ENCODE assay signal across 10 cellular contexts in the genomic region with DNA sequence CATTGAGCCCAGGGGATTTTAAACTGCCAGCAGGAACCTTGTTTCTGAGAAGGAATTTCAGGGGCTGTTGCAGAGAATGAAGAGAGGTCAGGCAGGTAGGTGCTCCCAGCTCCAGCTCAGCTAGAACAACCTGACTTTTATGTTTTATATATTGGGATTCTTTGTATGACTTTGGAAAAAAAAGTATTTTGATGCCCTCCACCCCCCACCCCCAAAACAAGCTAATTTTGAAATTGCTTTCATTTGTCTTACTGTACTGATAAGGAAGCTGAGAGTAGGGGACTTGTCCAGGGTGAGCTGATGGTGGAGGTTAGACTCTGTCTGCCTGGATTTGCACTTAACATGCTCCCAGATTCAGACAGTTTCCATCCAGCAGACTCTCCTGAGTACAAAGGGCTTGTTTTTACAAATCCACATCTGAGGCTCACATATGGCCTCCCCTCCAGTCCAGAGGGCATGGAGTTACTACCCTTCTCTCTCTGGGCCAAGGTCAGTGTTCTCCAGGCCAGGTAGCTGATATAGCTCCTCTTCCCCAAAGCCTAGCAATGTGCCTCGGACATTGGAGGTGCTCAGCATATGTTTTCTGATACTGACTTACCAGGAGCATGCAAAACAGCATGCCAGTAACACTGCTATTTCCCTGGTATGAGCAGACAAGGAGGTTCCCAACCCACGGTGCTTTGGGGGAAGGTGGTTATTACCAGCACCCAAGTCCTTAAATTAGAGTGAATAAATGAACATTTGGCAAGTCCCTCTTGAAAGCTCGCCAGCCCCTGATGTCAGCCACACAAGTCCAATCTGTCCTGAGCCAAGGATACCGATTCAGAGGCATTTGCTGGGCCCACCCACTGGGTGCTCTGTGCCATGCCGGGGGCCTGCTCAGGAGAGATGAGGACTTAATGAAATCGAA. TPM values are rescaled to one million over a fixed set of nuclear protein-coding genes. Genes with fewer than 3 reads are reported as not detected.
DNase-seq lines count a peak whose midpoint lies in the region; ATAC-seq, FAIRE-seq and TF ChIP-seq lines count a peak whose summit lies in the region.
"Had no signal": no experiment of that assay in that cellular context is flagged by ENCODE, and none has a peak within 500 bp of the region (broad histone marks: within the 10 kb centered on the region; RNA-seq: fewer than 3 reads in every experiment).

No MANE protein-coding gene starts in this region.

- H3K27me3 Mint-ChIP-seq in WTC11 (ENCODE audit: low read depth) = peaks cover 7% of the 10 kb centered on the region; the same call in 1 of the 2 replicates

- 61 to 69% (median 65%) methylated on average over 6 of the region's 6 CpGs for WGBS in small intestine, 3 donors

- no peak for ATAC-seq in GM18502 (IDR thresholded peaks at IDR 0.05; ENCODE audit: poor library complexity, unreplicated experiment)
- ATAC-seq in WTC11 = no peak
- no peak for ATAC-seq in HG03097 (IDR thresholded peaks at IDR 0.05; ENCODE audit: low FRiP score, unreplicated experiment)
- ATAC-seq: stimulated activated naive CD8-positive, alpha-beta T cell treated with anti-CD3 and anti-CD28 coated beads, Interleukin-15, Interleukin-2, amounts not matched to agents 100 U/mL and 50 U/mL, for 24 hours had no signal

- H3K4me3 ChIP-seq in HEK293 (ENCODE audit: low read depth, low read length) = no peak overlapping the region
- H3K4me3 ChIP-seq in SJCRH30 = no peak overlapping the region
- no peak overlapping the region for H3K4me3 ChIP-seq in fibroblast of the aortic adventitia (ENCODE audit: low read depth, low read length)
- H3K4me3 ChIP-seq in small intestine (ENCODE audit: low read depth in 1 of 2, low read length in 2 of 2) = no peak overlapping the region

- no peak for FAIRE-seq in small intestine (lab: Jason Lieb, UNC)

- no peak overlapping the region for H3K4me3 Mint-ChIP-seq in WTC11
- H3K4me3 Mint-ChIP-seq: CD14-positive monocyte had no signal

- no peak overlapping the region for H3K27ac Mint-ChIP-seq in WTC11
- H3K27ac Mint-ChIP-seq: CD14-positive monocyte had no signal

- peaks cover 16% of the 10 kb centered on the region for H3K4me1 Mint-ChIP-seq in WTC11

- DNase-seq in SJCRH30 (no peak), fibroblast of the aortic adventitia (ENCODE audit: low read depth) (peak; percentile 45), small intestine (peak; percentile 41), WTC11 (ENCODE audit: low spot score) (no peak)
- DNase-seq: NCI-H2107; stimulated activated naive CD8-positive, alpha-beta T cell treated with anti-CD3 and anti-CD28 coated beads, Interleukin-15, Interleukin-2, amounts not matched to agents 100 U/mL and 50 U/mL, for 24 hours had no signal

- no peak overlapping the region for H3K27ac ChIP-seq in HEK293 (ENCODE audit: extremely low read depth, low read depth, low read length)
- H3K27ac ChIP-seq in SJCRH30 = peak overlapping the region; percentile 69
- H3K27ac ChIP-seq in small intestine (ENCODE audit: low read depth in 1 of 2, low read length in 1 of 2) = no peak overlapping the region

- H3K36me3 Mint-ChIP-seq in WTC11 = no peaks in the 10 kb centered on the region
- H3K36me3 Mint-ChIP-seq: CD14-positive monocyte had no signal

- H3K4me1 ChIP-seq in HEK293 (ENCODE audit: control insufficient read depth, insufficient read depth, low read length) = peaks cover 5% of the 10 kb centered on the region
- H3K4me1 ChIP-seq in SJCRH30 = peaks cover 27% of the 10 kb centered on the region
- no peaks in the 10 kb centered on the region for H3K4me1 ChIP-seq in small intestine (ENCODE audit: control insufficient read depth in 2 of 2, insufficient read depth in 1 of 2, low read depth in 1 of 2, low read length in 1 of 2)

- H3K36me3 ChIP-seq in HEK293 (ENCODE audit: control insufficient read depth in 2 of 2, insufficient read depth in 1 of 2, low read length in 2 of 2) (no peaks in the 10 kb centered on the region), SJCRH30 (no peaks in the 10 kb centered on the region), small intestine (ENCODE audit: control insufficient read depth in 2 of 2, insufficient read depth in 2 of 2, low read length in 2 of 2) (no peaks in the 10 kb centered on the region)

- H3K9me3 Mint-ChIP-seq in WTC11 = no peaks in the 10 kb centered on the region
- H3K9me3 Mint-ChIP-seq: CD14-positive monocyte had no signal

- POLR2A ChIA-PET in HEK293 (lab: Yijun Ruan, JAX) (interaction anchor here (0.5 to 2.7 kb wide), 9 partner anchors 14 to 1145 kb away, joined by 3 to 6 read pairs (median 3); a partner anchor contains a TSS), WTC11 (lab: Charles Lee) (interaction anchor here (1.0 kb wide), 1 partner anchor 13 kb away, joined by 3 read pairs; no protein-coding TSS in a partner anchor)

- CTCF ChIA-PET in HEK293 (lab: Yijun Ruan, JAX) (interaction anchor here (0.6 to 2.3 kb wide), 6 partner anchors 10 to 143 kb away, joined by 3 to 19 read pairs (median 4); a partner anchor contains a TSS), WTC11 (lab: Charles Lee) (interaction anchor here (0.8 to 8.2 kb wide), 4 partner anchors 13 to 143 kb away, joined by 3 to 79 read pairs (median 6); a partner anchor contains a TSS)

- TF ChIP-seq CTCF in HEK293 (tag by site-specific recombination; IDR thresholded peaks at IDR 0.05) (no peak), fibroblast of the aortic adventitia (IDR thresholded peaks at IDR 0.05; ENCODE audit: insufficient read depth, low read length) (no peak), WTC11 (IDR thresholded peaks at IDR 0.05) (no peak)

- H3K27me3 ChIP-seq in SJCRH30 (no peaks in the 10 kb centered on the region), small intestine (ENCODE audit: control insufficient read depth in 2 of 2, insufficient read depth in 2 of 2, low read length in 2 of 2) (no peaks in the 10 kb centered on the region)

- no peaks in the 10 kb centered on the region for H3K9me3 ChIP-seq in HEK293 (ENCODE audit: control insufficient read depth, insufficient read depth, low read depth, low read length)
- no peaks in the 10 kb centered on the region for H3K9me3 ChIP-seq in SJCRH30 (replicated peaks)
- H3K9me3 ChIP-seq in small intestine (ENCODE audit: control insufficient read depth, low read depth) = no peaks in the 10 kb centered on the region

TF ChIP-seq in HEK293, 187 proteins besides CTCF, POLR2A, EP300 and RAD21 (continues in another document):
- no peak for TF ChIP-seq GLI2 (tag by site-specific recombination; IDR thresholded peaks at IDR 0.05; ENCODE audit: borderline replicate concordance, low read depth)
- TF ChIP-seq ZBTB17 (tag by site-specific recombination; IDR thresholded peaks at IDR 0.05) = peak; percentile 56
- peak; percentile 50; the same call in 1 of the 2 replicates for TF ChIP-seq ZFP69B (tag by site-specific recombination; IDR thresholded peaks at IDR 0.05)
- TF ChIP-seq, protein P1, sequence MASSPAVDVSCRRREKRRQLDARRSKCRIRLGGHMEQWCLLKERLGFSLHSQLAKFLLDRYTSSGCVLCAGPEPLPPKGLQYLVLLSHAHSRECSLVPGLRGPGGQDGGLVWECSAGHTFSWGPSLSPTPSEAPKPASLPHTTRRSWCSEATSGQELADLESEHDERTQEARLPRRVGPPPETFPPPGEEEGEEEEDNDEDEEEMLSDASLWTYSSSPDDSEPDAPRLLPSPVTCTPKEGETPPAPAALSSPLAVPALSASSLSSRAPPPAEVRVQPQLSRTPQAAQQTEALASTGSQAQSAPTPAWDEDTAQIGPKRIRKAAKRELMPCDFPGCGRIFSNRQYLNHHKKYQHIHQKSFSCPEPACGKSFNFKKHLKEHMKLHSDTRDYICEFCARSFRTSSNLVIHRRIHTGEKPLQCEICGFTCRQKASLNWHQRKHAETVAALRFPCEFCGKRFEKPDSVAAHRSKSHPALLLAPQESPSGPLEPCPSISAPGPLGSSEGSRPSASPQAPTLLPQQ (tag by site-specific recombination; IDR thresholded peaks at IDR 0.05) = peak; percentile 86

TF ChIP-seq in WTC11, 78 proteins besides CTCF, POLR2A, EP300 and RAD21 (continues in another document):
- TF ChIP-seq, protein P2, sequence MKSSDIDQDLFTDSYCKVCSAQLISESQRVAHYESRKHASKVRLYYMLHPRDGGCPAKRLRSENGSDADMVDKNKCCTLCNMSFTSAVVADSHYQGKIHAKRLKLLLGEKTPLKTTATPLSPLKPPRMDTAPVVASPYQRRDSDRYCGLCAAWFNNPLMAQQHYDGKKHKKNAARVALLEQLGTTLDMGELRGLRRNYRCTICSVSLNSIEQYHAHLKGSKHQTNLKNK (CRISPR knock-in tag; IDR thresholded peaks at IDR 0.05) = no peak
- TF ChIP-seq SMAD4 (CRISPR knock-in tag; IDR thresholded peaks at IDR 0.05) = no peak
- TF ChIP-seq NR2C2 (CRISPR knock-in tag; IDR thresholded peaks at IDR 0.05) = no peak

RNA-seq across cellular contexts. Expression of a gene that starts 11.3 kb away (rescaled TPM):
- total RNA-seq in SJCRH30 (2014; rRNA removed; shearing (Covaris generic)) = 0.94 and 1.4 TPM in 2 replicates
- 2.1 and 2.3 TPM in 2 replicates for total RNA-seq in fibroblast of the aortic adventitia (ENCODE audit: low replicate concordance)
- 1 to 10 TPM in 1 of 3 donors, not detected in 2; 1.5 TPM for polyA plus RNA-seq in small intestine
- total RNA-seq in WTC11 (2021) = 15.9 to 20.5 TPM (median 19.9 TPM) in 3 replicates
- polyA plus RNA-seq: CD14-positive monocyte had no signal

RNA-seq across cellular contexts. Expression of a gene that starts 14.1 kb away (rescaled TPM):
- total RNA-seq in SJCRH30 (2014; rRNA removed; shearing (Covaris generic)) = 2.6 and 3.4 TPM in 2 replicates
- total RNA-seq in fibroblast of the aortic adventitia (ENCODE audit: low replicate concordance) (15.5 and 60.9 TPM in 2 replicates), WTC11 (2021) (4.1 to 4.5 TPM (median 4.5 TPM) in 3 replicates)
- polyA plus RNA-seq in small intestine = 10 to 100 TPM; 15.9 to 48.9 (median 29.5) TPM

RNA-seq across cellular contexts. Expression of a gene that starts 34.3 kb away (rescaled TPM):
- 22.6 and 23.9 TPM in 2 replicates for total RNA-seq in SJCRH30 (2014; rRNA removed; shearing (Covaris generic))
- total RNA-seq in fibroblast of the aortic adventitia (ENCODE audit: low replicate concordance) (24.2 and 29.7 TPM in 2 replicates), WTC11 (2021) (31.3 to 38.4 TPM (median 32.5 TPM) in 3 replicates)
- polyA plus RNA-seq in small intestine = 100 to 1,000 TPM in 2 of 3 donors, 10 to 100 TPM in 1; 64.6 to 115 (median 111) TPM

RNA-seq across cellular contexts. Expression of a gene that starts 41.6 kb away (rescaled TPM):
- total RNA-seq in SJCRH30 (2014; rRNA removed; shearing (Covaris generic)) = 8.9 TPM in 2 replicates
- 1.6 and 5.3 TPM in 2 replicates for total RNA-seq in fibroblast of the aortic adventitia (ENCODE audit: low replicate concordance)
- polyA plus RNA-seq in small intestine = 10 to 100 TPM in 1 of 3 donors, 1 to 10 TPM in 2; 6.9 to 10.3 (median 7.8) TPM
- 29.3 to 31.1 TPM (median 29.4 TPM) in 3 replicates for total RNA-seq in WTC11 (2021)

RNA-seq across cellular contexts. Expression of a gene that starts 50.2 kb away (rescaled TPM):
- total RNA-seq in SJCRH30 (2014; rRNA removed; shearing (Covaris generic)) = 4.0 and 7.0 TPM in 2 replicates
- total RNA-seq in fibroblast of the aortic adventitia (ENCODE audit: low replicate concordance) (33.0 and 35.6 TPM in 2 replicates), WTC11 (2021) (10.8 to 13.5 TPM (median 13.2 TPM) in 3 replicates)
- polyA plus RNA-seq in small intestine = 10 to 100 TPM in 1 of 3 donors, 1 to 10 TPM in 2; 6.2 to 10.5 (median 6.7) TPM

Comparison
In these comparisons a context has a peak if more than half of its experiments do, and no peak if none do; other contexts are left out.
1. DNase-seq: peak in fibroblast of the aortic adventitia (single experiment) and small intestine (single experiment); none in SJCRH30 (0 of 2) and WTC11 (single experiment).